In genomic region chr13:106609116-106609515, GRCh38 we compare ENCODE assay signal across 15 cellular contexts.
"Had no signal": no experiment of that assay in that cellular context is flagged by ENCODE, and none has a peak within 500 bp of the region (broad histone marks: within the 10 kb centered on the region; RNA-seq: fewer than 3 reads in every experiment).

No MANE protein-coding gene starts in this region.

- H3K36me3 ChIP-seq: heart left ventricle, right lobe of liver, tibial artery, upper lobe of left lung, uterus had no signal

- H3K27ac ChIP-seq: heart left ventricle, psoas muscle, right lobe of liver, tibial artery, upper lobe of left lung, uterus had no signal

- H3K9me3 ChIP-seq: heart left ventricle, psoas muscle, right lobe of liver, tibial artery, upper lobe of left lung, uterus had no signal

- H3K27me3 ChIP-seq: right lobe of liver, tibial artery, upper lobe of left lung, uterus had no signal

- ATAC-seq: heart left ventricle; naive thymus-derived CD4-positive, alpha-beta T cell; psoas muscle; right lobe of liver; stimulated activated memory B cell treated with anti-CD40 and anti-IgM and Interleukin-4, amounts not matched to agents 10 μg/mL and 1 μg/mL and 100 μg/mL, for 72 hours had no signal

- DNase-seq: effector CD4-positive, alpha-beta T cell; endodermal cell; heart left ventricle; hippocampal formation; kidney glomerular epithelial cell; naive thymus-derived CD4-positive, alpha-beta T cell; nephron progenitor cell; psoas muscle; retina; right lobe of liver; stimulated activated CD4-positive, alpha-beta T cell treated with anti-CD3 and anti-CD28 coated beads, Interleukin-4, amount 100 ng/mL, for 24 hours; tibial artery; upper lobe of left lung; uterus had no signal

- H3K4me3 ChIP-seq: heart left ventricle, psoas muscle, right lobe of liver, tibial artery, upper lobe of left lung, uterus had no signal

- H3K4me1 ChIP-seq: psoas muscle, upper lobe of left lung, uterus had no signal
